In the genomic region with DNA sequence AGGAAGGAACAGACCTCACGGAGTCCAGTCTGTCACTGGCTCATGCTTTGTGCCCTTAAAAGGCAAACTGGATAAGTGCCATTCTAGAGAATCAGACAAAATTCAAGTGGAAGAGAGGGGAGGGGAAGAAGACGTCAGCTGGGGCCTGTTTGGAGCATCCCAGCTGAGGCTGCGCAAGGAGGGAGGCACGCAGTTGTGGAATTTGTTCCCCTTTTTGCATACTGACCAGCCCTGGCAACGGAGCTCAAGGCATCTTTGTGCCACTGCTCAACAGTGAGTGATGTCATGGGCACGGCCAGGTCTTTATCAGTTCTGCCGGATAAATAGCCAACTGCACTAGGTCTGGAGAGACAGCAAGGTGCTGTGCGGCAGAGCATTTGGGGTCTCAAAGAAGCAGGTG, we compare ENCODE assay signal across 25 cellular contexts. TPM values are rescaled to one million over a fixed set of nuclear protein-coding genes. Genes with fewer than 3 reads are reported as not detected.
"Had no signal": no experiment of that assay in that cellular context is flagged by ENCODE, and none has a peak within 500 bp of the region (broad histone marks: within the 10 kb centered on the region; RNA-seq: fewer than 3 reads in every experiment).

A gene with protein sequence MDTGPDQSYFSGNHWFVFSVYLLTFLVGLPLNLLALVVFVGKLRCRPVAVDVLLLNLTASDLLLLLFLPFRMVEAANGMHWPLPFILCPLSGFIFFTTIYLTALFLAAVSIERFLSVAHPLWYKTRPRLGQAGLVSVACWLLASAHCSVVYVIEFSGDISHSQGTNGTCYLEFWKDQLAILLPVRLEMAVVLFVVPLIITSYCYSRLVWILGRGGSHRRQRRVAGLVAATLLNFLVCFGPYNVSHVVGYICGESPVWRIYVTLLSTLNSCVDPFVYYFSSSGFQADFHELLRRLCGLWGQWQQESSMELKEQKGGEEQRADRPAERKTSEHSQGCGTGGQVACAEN (plus strand): TSS at position 347 of the 400 bp plus-strand sequence. CDS start 292 bp downstream, outside the sequence.

- H3K9me3 ChIP-seq: MG63, SJSA1 had no signal

- H3K4me1 ChIP-seq: SJSA1 had no signal

- H3K4me3 ChIP-seq: MG63, SJSA1, SK-N-MC had no signal

- DNase-seq: IMR-90, MG63, NCI-H1092, NCI-H1105 treated with DMSO at 0.1 percent for 48 hours, NCI-H1417 treated with DMSO at 0.1 percent for 48 hours, NCI-H146, NCI-H1694 treated with DMSO at 0.1 percent for 48 hours, NCI-H1930, NCI-H2081, NCI-H2107, NCI-H2227 treated with DMSO at 0.1 percent for 48 hours, NCI-H446, NCI-H510A, NCI-H524 treated with DMSO at 0.1 percent for 48 hours, NCI-H69, NCI-H774, Right ventricle myocardium superior, RPMI8226, SIG-M5 had no signal

- H3K27ac ChIP-seq: KMS-11, SJSA1, SK-N-MC had no signal

- ATAC-seq: HepG2 had no signal

- H3K27me3 ChIP-seq: SJSA1 had no signal

- H3K36me3 ChIP-seq: MG63, SJSA1 had no signal

RNA-seq across cellular contexts. Expression of the gene that starts here (rescaled TPM):
- total RNA-seq: HepG2, HT1080, IMR-90, LHCN-M2, Right ventricle myocardium superior, SJSA1 had no signal
